In genomic region chr18:56128153-56128791, GRCh38 we compare ENCODE assay signal across 23 cellular contexts.
DNase-seq lines count a peak whose midpoint lies in the region; ATAC-seq, FAIRE-seq and TF ChIP-seq lines count a peak whose summit lies in the region.
"Had no signal": no experiment of that assay in that cellular context is flagged by ENCODE, and none has a peak within 500 bp of the region (broad histone marks: within the 10 kb centered on the region; RNA-seq: fewer than 3 reads in every experiment).

No MANE protein-coding gene starts in this region.

- H3K27ac Mint-ChIP-seq in activated naive CD4-positive, alpha-beta T cell treated with anti-CD3 and anti-CD28 coated beads, Interleukin-2, amount 10 ng/mL, durations not matched to agents 7 days and 5 days = peak overlapping the region; percentile 21
- H3K27ac Mint-ChIP-seq in mesothelial cell of epicardium = peak overlapping the region; percentile 6
- H3K27ac Mint-ChIP-seq in natural killer cell treated with Interleukin-12 subunit alpha and Interleukin-12 subunit beta and Interleukin-15 and Interleukin-18, amount 100 ng/mL, for 72 hours = no peak overlapping the region
- H3K27ac Mint-ChIP-seq: CD8-positive, alpha-beta T cell; HFFc6; IgD-negative memory B cell had no signal

- TF ChIP-seq RAD21 in HepG2 (CRISPR knock-in tag; IDR thresholded peaks at IDR 0.05) = no peak

- no peaks in the 10 kb centered on the region for H3K4me1 Mint-ChIP-seq in activated naive CD4-positive, alpha-beta T cell treated with anti-CD3 and anti-CD28 coated beads, Interleukin-2, amount 10 ng/mL, durations not matched to agents 7 days and 5 days
- peaks cover 23% of the 10 kb centered on the region for H3K4me1 Mint-ChIP-seq in mesothelial cell of epicardium
- H3K4me1 Mint-ChIP-seq in natural killer cell treated with Interleukin-12 subunit alpha and Interleukin-12 subunit beta and Interleukin-15 and Interleukin-18, amount 100 ng/mL, for 72 hours (ENCODE audit: low read depth in 2 of 2) = no peaks in the 10 kb centered on the region

- H3K4me3 ChIP-seq in HepG2 (replicated peaks in 1 of 3; ENCODE audit: insufficient read depth in 1 of 3, low read depth in 2 of 3, low read length in 3 of 3) (no peak overlapping the region), right lobe of liver (no peak overlapping the region)
- H3K4me3 ChIP-seq: BLaER1, GM12878, GM23248 had no signal

- TF ChIP-seq POLR2A in HepG2 (IDR thresholded peaks at IDR 0.05; ENCODE audit: insufficient read depth in 1 of 2, low read depth in 2 of 2, low read length in 2 of 2) (no peak), right lobe of liver (IDR thresholded peaks at IDR 0.05) (no peak)

- H3K36me3 ChIP-seq in HepG2 (replicated peaks in 1 of 2; ENCODE audit: control insufficient read depth in 1 of 2, insufficient read depth in 2 of 2, low read length in 2 of 2) (no peaks in the 10 kb centered on the region), right lobe of liver (no peaks in the 10 kb centered on the region)
- H3K36me3 ChIP-seq: BLaER1 had no signal

- H3K9ac ChIP-seq in HepG2 (ENCODE audit: insufficient read depth, low read depth, low read length) = no peak overlapping the region
- H3K9ac ChIP-seq: BLaER1, GM23248 had no signal

- ATAC-seq in HepG2 = no peak
- no peak for ATAC-seq in right lobe of liver
- ATAC-seq in natural killer cell treated with Interleukin-12 subunit alpha and Interleukin-12 subunit beta and Interleukin-15 and Interleukin-18, amount 100 ng/mL, for 72 hours = no peak
- ATAC-seq: CD8-positive, alpha-beta T cell; GM12878; HCT116 had no signal

- no peak overlapping the region for H3K27ac ChIP-seq in HepG2 (ENCODE audit: extremely low read length, insufficient read depth, low read length)
- H3K27ac ChIP-seq in right lobe of liver = no peak overlapping the region
- H3K27ac ChIP-seq: 22Rv1, BLaER1, HL-60 had no signal

- H3K4me1 ChIP-seq in HepG2 (ENCODE audit: insufficient read depth, low read length) (no peaks in the 10 kb centered on the region), right lobe of liver (no peaks in the 10 kb centered on the region)

- intact Hi-C loops in HepG2 (cut with micrococcal nuclease; ENCODE audit: unreplicated experiment) = no loop called here
- intact Hi-C loops in right lobe of liver (cut with DNase I) = no loop called here

- FAIRE-seq in HepG2 (lab: Jason Lieb, UNC) = no peak
- FAIRE-seq: GM12878, GM19239, H54 had no signal

- no peak overlapping the region for H3K4me2 ChIP-seq in HepG2 (ENCODE audit: low read depth, low read length)
- H3K4me2 ChIP-seq: BLaER1 had no signal

- no peaks in the 10 kb centered on the region for H3K27me3 Mint-ChIP-seq in activated naive CD4-positive, alpha-beta T cell treated with anti-CD3 and anti-CD28 coated beads, Interleukin-2, amount 10 ng/mL, durations not matched to agents 7 days and 5 days
- H3K27me3 Mint-ChIP-seq in mesothelial cell of epicardium (ENCODE audit: low read depth) = no peaks in the 10 kb centered on the region
- no peaks in the 10 kb centered on the region for H3K27me3 Mint-ChIP-seq in natural killer cell treated with Interleukin-12 subunit alpha and Interleukin-12 subunit beta and Interleukin-15 and Interleukin-18, amount 100 ng/mL, for 72 hours
- H3K27me3 Mint-ChIP-seq: IgD-negative memory B cell had no signal

- no TSS peak for BruUV-seq in HepG2 (replicated peaks; lab: Mats Ljungman, UMichigan)

- H2AFZ ChIP-seq in HepG2 (ENCODE audit: low read length) = no peak overlapping the region

- WGBS in HepG2 (ENCODE audit: low lambda C conversion rate) = 14% methylated on average over 2 of the region's 2 CpGs
- WGBS in right lobe of liver (ENCODE audit: insufficient coverage, low coverage, low lambda C conversion rate, missing lambda C conversion rate) = 54% methylated on average over 2 of the region's 2 CpGs

- H3K27me3 ChIP-seq in HepG2 (ENCODE audit: control insufficient read depth in 1 of 2, insufficient read depth in 2 of 2, low read length in 2 of 2) (no peaks in the 10 kb centered on the region), right lobe of liver (no peaks in the 10 kb centered on the region)
- H3K27me3 ChIP-seq: BLaER1 had no signal

- no peaks in the 10 kb centered on the region for H3K79me2 ChIP-seq in HepG2 (ENCODE audit: insufficient read depth, low read length)

- H3K9me3 ChIP-seq in HepG2 (ENCODE audit: low read length) = peaks cover 65% of the 10 kb centered on the region
- no peaks in the 10 kb centered on the region for H3K9me3 ChIP-seq in right lobe of liver
- H3K9me3 ChIP-seq: BLaER1 had no signal

- no peaks in the 10 kb centered on the region for H3K9me3 Mint-ChIP-seq in activated naive CD4-positive, alpha-beta T cell treated with anti-CD3 and anti-CD28 coated beads, Interleukin-2, amount 10 ng/mL, durations not matched to agents 7 days and 5 days
- H3K9me3 Mint-ChIP-seq in mesothelial cell of epicardium = peaks cover 4% of the 10 kb centered on the region
- H3K9me3 Mint-ChIP-seq in natural killer cell treated with Interleukin-12 subunit alpha and Interleukin-12 subunit beta and Interleukin-15 and Interleukin-18, amount 100 ng/mL, for 72 hours = peaks cover 7% of the 10 kb centered on the region
- H3K9me3 Mint-ChIP-seq: CD8-positive, alpha-beta T cell; HFFc6; IgD-negative memory B cell had no signal

- DNase-seq in activated naive CD4-positive, alpha-beta T cell treated with anti-CD3 and anti-CD28 coated beads, Interleukin-2, amount 10 ng/mL, durations not matched to agents 7 days and 5 days = no peak
- DNase-seq in activated naive CD4-positive, alpha-beta T cell treated with Interleukin-2 at 50 U/mL for 16 hours = no peak
- no peak for DNase-seq in HepG2 (ENCODE audit: low spot score)
- no peak for DNase-seq in right lobe of liver
- DNase-seq in mesothelial cell of epicardium (ENCODE audit: low spot score in 2 of 2, unreplicated experiment in 2 of 2) = no peak
- DNase-seq in activated gamma-delta T cell treated with Interleukin-2 at 50 U/mL for 16 hours = no peak
- no peak for DNase-seq in natural killer cell treated with Interleukin-12 subunit alpha and Interleukin-12 subunit beta and Interleukin-15 and Interleukin-18, amount 100 ng/mL, for 72 hours (ENCODE audit: low spot score)
- DNase-seq: Calu3; CD8-positive, alpha-beta T cell; DMS 273 treated with DMSO at 0.1 percent for 48 hours; DMS53; DND-41; EL; GM23248; HFFc6 had no signal

- no peaks in the 10 kb centered on the region for H4K20me1 ChIP-seq in HepG2 (ENCODE audit: insufficient read depth, low read length)
- H4K20me1 ChIP-seq: BLaER1 had no signal

- no peaks in the 10 kb centered on the region for H3K36me3 Mint-ChIP-seq in activated naive CD4-positive, alpha-beta T cell treated with anti-CD3 and anti-CD28 coated beads, Interleukin-2, amount 10 ng/mL, durations not matched to agents 7 days and 5 days
- H3K36me3 Mint-ChIP-seq in mesothelial cell of epicardium = no peaks in the 10 kb centered on the region
- no peaks in the 10 kb centered on the region for H3K36me3 Mint-ChIP-seq in natural killer cell treated with Interleukin-12 subunit alpha and Interleukin-12 subunit beta and Interleukin-15 and Interleukin-18, amount 100 ng/mL, for 72 hours
- H3K36me3 Mint-ChIP-seq: CD8-positive, alpha-beta T cell had no signal

- no peak overlapping the region for H3K4me3 Mint-ChIP-seq in activated naive CD4-positive, alpha-beta T cell treated with anti-CD3 and anti-CD28 coated beads, Interleukin-2, amount 10 ng/mL, durations not matched to agents 7 days and 5 days
- no peak overlapping the region for H3K4me3 Mint-ChIP-seq in mesothelial cell of epicardium
- no peak overlapping the region for H3K4me3 Mint-ChIP-seq in natural killer cell treated with Interleukin-12 subunit alpha and Interleukin-12 subunit beta and Interleukin-15 and Interleukin-18, amount 100 ng/mL, for 72 hours
- H3K4me3 Mint-ChIP-seq: CD8-positive, alpha-beta T cell; HFFc6; IgD-negative memory B cell had no signal

- no peak for TF ChIP-seq CTCF in HepG2 (CRISPR knock-in tag; IDR thresholded peaks at IDR 0.05)
- no peak for TF ChIP-seq CTCF in right lobe of liver (IDR thresholded peaks at IDR 0.05)
- TF ChIP-seq CTCF in mesothelial cell of epicardium (IDR thresholded peaks at IDR 0.05; ENCODE audit: unreplicated experiment) = no peak

- POLR2A ChIA-PET in HepG2 (lab: Yijun Ruan, JAX) = no interaction called here

- in situ Hi-C loops in HepG2 (cut with HindIII; ENCODE audit: extremely low pct_ligation_motif_present, low pct_unique_long_range_greater_than_20kb) = no loop called here

- TF ChIP-seq EP300 in HepG2 (IDR thresholded peaks at IDR 0.05; ENCODE audit: low read depth in 2 of 2, low read length in 2 of 2) = no peak
- no peak for TF ChIP-seq EP300 in HepG2 (CRISPR knock-in tag; IDR thresholded peaks at IDR 0.05; ENCODE audit: borderline replicate concordance)

- CTCF ChIA-PET in activated naive CD4-positive, alpha-beta T cell treated with anti-CD3 and anti-CD28 coated beads, Interleukin-2, amount 10 ng/mL, durations not matched to agents 7 days and 5 days (lab: Charles Lee) = no interaction called here
- CTCF ChIA-PET in HepG2 (lab: Yijun Ruan, JAX; ENCODE audit: low intra/inter-chr PET ratio, low total read pairs) = no interaction called here

TF ChIP-seq in HepG2, 621 proteins besides CTCF, POLR2A, EP300 and RAD21:
- TF ChIP-seq FOSL2 (CRISPR knock-in tag; IDR thresholded peaks at IDR 0.05) = no peak
- TF ChIP-seq LCORL (IDR thresholded peaks at IDR 0.05) = peak; percentile 86
- no peak for TF ChIP-seq LCORL (CRISPR knock-in tag; IDR thresholded peaks at IDR 0.05)
TF ChIP-seq in HepG2: peak in this region for 1.

Comparison
In these comparisons a context has a peak if more than half of its experiments do, and no peak if none do; other contexts are left out.
1. H3K27ac Mint-ChIP-seq: peak in activated naive CD4-positive, alpha-beta T cell treated with anti-CD3 and anti-CD28 coated beads, Interleukin-2, amount 10 ng/mL, durations not matched to agents 7 days and 5 days (single experiment) and mesothelial cell of epicardium (single experiment); none in natural killer cell treated with Interleukin-12 subunit alpha and Interleukin-12 subunit beta and Interleukin-15 and Interleukin-18, amount 100 ng/mL, for 72 hours (0 of 2).